Comparison of ENCODE assay signal across 27 cellular contexts in genomic region chr22:47032956-47033647, GRCh38.
DNase-seq lines count a peak whose midpoint lies in the region; ATAC-seq and TF ChIP-seq lines count a peak whose summit lies in the region.
"Had no signal": no experiment of that assay in that cellular context is flagged by ENCODE, and none has a peak within 500 bp of the region (broad histone marks: within the 10 kb centered on the region; RNA-seq: fewer than 3 reads in every experiment).

No MANE protein-coding gene starts in this region.

- peaks cover 19% of the 10 kb centered on the region for H3K79me2 ChIP-seq in Karpas-422 (ENCODE audit: low read length)
- peaks cover 3% of the 10 kb centered on the region; the same call in 1 of the 2 replicates for H3K79me2 ChIP-seq in GM23338 (replicated peaks; ENCODE audit: insufficient read depth)

- no peaks in the 10 kb centered on the region for H3K9me3 ChIP-seq in Karpas-422 (ENCODE audit: low read length)
- H3K9me3 ChIP-seq: BLaER1 treated with 17β-estradiol and CSF1 and Interleukin-3, amounts not matched to agents 10 nM and 100 nM; heart left ventricle; prostate gland had no signal

- intact Hi-C loops in left ventricle myocardium superior (cut with micrococcal nuclease) = no loop called here
- intact Hi-C loops in Right ventricle myocardium superior (cut with DNase I) = no loop called here
- intact Hi-C loops in left colon (cut with DNase I, micrococcal nuclease) = no loop called here

- H3K27me3 ChIP-seq in Karpas-422 (ENCODE audit: low read length) (no peaks in the 10 kb centered on the region), GM23338 (ENCODE audit: insufficient read depth) (no peaks in the 10 kb centered on the region)
- H3K27me3 ChIP-seq: BLaER1 treated with 17β-estradiol and CSF1 and Interleukin-3, amounts not matched to agents 10 nM and 100 nM; heart left ventricle had no signal

- no peak overlapping the region for H3K9ac ChIP-seq in Karpas-422 (ENCODE audit: low read length)
- H3K9ac ChIP-seq: BLaER1 treated with 17β-estradiol and CSF1 and Interleukin-3, amounts not matched to agents 10 nM and 100 nM had no signal

- H3K4me2 ChIP-seq in Karpas-422 (ENCODE audit: low read depth, low read length, poor library complexity, severe bottlenecking) (no peak overlapping the region), GM23338 (no peak overlapping the region)
- H3K4me2 ChIP-seq: BLaER1 treated with 17β-estradiol and CSF1 and Interleukin-3, amounts not matched to agents 10 nM and 100 nM had no signal

- H3K27ac Mint-ChIP-seq in progenitor cell of endocrine pancreas (peak overlapping the region; percentile 1), GM23338 (no peak overlapping the region)
- H3K27ac Mint-ChIP-seq: activated B cell treated with CpG ODN at 0.5 μM for 24 hours; activated CD4-positive, alpha-beta memory T cell treated with anti-CD3 and anti-CD28 coated beads for 36 hours; activated naive CD4-positive, alpha-beta T cell treated with anti-CD3 and anti-CD28 coated beads, Interleukin-2, amount 10 ng/mL, durations not matched to agents 7 days and 5 days; endodermal cell had no signal

- H3K4me3 ChIP-seq in Karpas-422 (ENCODE audit: low read length) = no peak overlapping the region
- no peak overlapping the region for H3K4me3 ChIP-seq in GM23338
- H3K4me3 ChIP-seq: BLaER1 treated with 17β-estradiol and CSF1 and Interleukin-3, amounts not matched to agents 10 nM and 100 nM; heart left ventricle; prostate gland; skin epidermis had no signal

- peaks cover 8% of the 10 kb centered on the region; the same call in 1 of the 2 replicates for H4K20me1 ChIP-seq in Karpas-422 (ENCODE audit: insufficient read depth, low read depth, low read length)
- 0 out of 2 replicates have a peak, but pooled peaks cover 4% of the 10 kb centered on the region for H4K20me1 ChIP-seq in GM23338 (replicated peaks; ENCODE audit: insufficient read depth)

- no peaks in the 10 kb centered on the region for H3K9me3 Mint-ChIP-seq in progenitor cell of endocrine pancreas (ENCODE audit: low read depth)
- H3K9me3 Mint-ChIP-seq in GM23338 = no peaks in the 10 kb centered on the region
- H3K9me3 Mint-ChIP-seq: activated B cell treated with CpG ODN at 0.5 μM for 24 hours; activated CD4-positive, alpha-beta memory T cell treated with anti-CD3 and anti-CD28 coated beads for 36 hours; activated naive CD4-positive, alpha-beta T cell treated with anti-CD3 and anti-CD28 coated beads, Interleukin-2, amount 10 ng/mL, durations not matched to agents 7 days and 5 days; endodermal cell; naive thymus-derived CD8-positive, alpha-beta T cell had no signal

- H3K9me2 ChIP-seq in Karpas-422 (replicated peaks; ENCODE audit: insufficient read depth, low read length) = no peaks in the 10 kb centered on the region
- no peaks in the 10 kb centered on the region for H3K9me2 ChIP-seq in GM23338 (ENCODE audit: insufficient read depth)

- H3K27me3 Mint-ChIP-seq in progenitor cell of endocrine pancreas (no peaks in the 10 kb centered on the region), GM23338 (ENCODE audit: insufficient read depth, low read depth, poor library complexity) (peaks cover 14% of the 10 kb centered on the region)
- H3K27me3 Mint-ChIP-seq: activated B cell treated with CpG ODN at 0.5 μM for 24 hours; activated CD4-positive, alpha-beta memory T cell treated with anti-CD3 and anti-CD28 coated beads for 36 hours; activated naive CD4-positive, alpha-beta T cell treated with anti-CD3 and anti-CD28 coated beads, Interleukin-2, amount 10 ng/mL, durations not matched to agents 7 days and 5 days; naive thymus-derived CD8-positive, alpha-beta T cell had no signal

- H3K27ac ChIP-seq in Karpas-422 (ENCODE audit: low read length) = no peak overlapping the region
- H3K27ac ChIP-seq in GM23338 (ENCODE audit: low read depth) = no peak overlapping the region
- H3K27ac ChIP-seq: BLaER1 treated with 17β-estradiol and CSF1 and Interleukin-3, amounts not matched to agents 10 nM and 100 nM; heart left ventricle had no signal

- H3F3A ChIP-seq in GM23338 (replicated peaks; ENCODE audit: low read depth) = no peaks in the 10 kb centered on the region

- H3K4me1 Mint-ChIP-seq in progenitor cell of endocrine pancreas (ENCODE audit: low read depth) (peaks cover 8% of the 10 kb centered on the region), GM23338 (peaks cover 23% of the 10 kb centered on the region)
- H3K4me1 Mint-ChIP-seq: activated B cell treated with CpG ODN at 0.5 μM for 24 hours; activated naive CD4-positive, alpha-beta T cell treated with anti-CD3 and anti-CD28 coated beads, Interleukin-2, amount 10 ng/mL, durations not matched to agents 7 days and 5 days had no signal

- H3K4me1 ChIP-seq in Karpas-422 (ENCODE audit: low read length) = no peaks in the 10 kb centered on the region
- H3K4me1 ChIP-seq in GM23338 (ENCODE audit: insufficient read depth) = no peaks in the 10 kb centered on the region
- H3K4me1 ChIP-seq: BLaER1 treated with 17β-estradiol and CSF1 and Interleukin-3, amounts not matched to agents 10 nM and 100 nM; heart left ventricle; prostate gland had no signal

- ATAC-seq in left ventricle myocardium superior (no peak), Right ventricle myocardium superior (ENCODE audit: poor library complexity) (no peak), left colon (peak; percentile 69), HG03460 (IDR thresholded peaks at IDR 0.05; ENCODE audit: unreplicated experiment) (no peak), GM21381 (IDR thresholded peaks at IDR 0.05; ENCODE audit: unreplicated experiment) (no peak), GM23338 (no peak)
- ATAC-seq: naive thymus-derived CD8-positive, alpha-beta T cell had no signal

- H2AFZ ChIP-seq in Karpas-422 (ENCODE audit: low read length) (no peak overlapping the region), GM23338 (no peak overlapping the region)

- H3K4me3 Mint-ChIP-seq in progenitor cell of endocrine pancreas (ENCODE audit: low read depth) (no peak overlapping the region), GM23338 (no peak overlapping the region)
- H3K4me3 Mint-ChIP-seq: activated B cell treated with CpG ODN at 0.5 μM for 24 hours; activated CD4-positive, alpha-beta memory T cell treated with anti-CD3 and anti-CD28 coated beads for 36 hours; activated naive CD4-positive, alpha-beta T cell treated with anti-CD3 and anti-CD28 coated beads, Interleukin-2, amount 10 ng/mL, durations not matched to agents 7 days and 5 days; endodermal cell; naive thymus-derived CD8-positive, alpha-beta T cell had no signal

- H3K36me3 ChIP-seq in Karpas-422 (ENCODE audit: insufficient read depth, low read length) = no peaks in the 10 kb centered on the region
- no peaks in the 10 kb centered on the region for H3K36me3 ChIP-seq in GM23338 (ENCODE audit: insufficient read depth)
- H3K36me3 ChIP-seq: prostate gland had no signal

- H3K36me3 Mint-ChIP-seq in progenitor cell of endocrine pancreas (ENCODE audit: insufficient read depth) = no peaks in the 10 kb centered on the region
- H3K36me3 Mint-ChIP-seq in GM23338 (ENCODE audit: low read depth) = no peaks in the 10 kb centered on the region
- H3K36me3 Mint-ChIP-seq: activated CD4-positive, alpha-beta memory T cell treated with anti-CD3 and anti-CD28 coated beads for 36 hours had no signal

- DNase-seq in left ventricle myocardium superior = peak; percentile 3
- DNase-seq in Right ventricle myocardium superior = no peak
- peak in 1 of 2 donors; percentile 73 for DNase-seq in left colon
- no peak for DNase-seq in progenitor cell of endocrine pancreas (ENCODE audit: low spot score, unreplicated experiment)
- no peak for DNase-seq in Karpas-422
- DNase-seq in GM23338 (ENCODE audit: low spot score) = no peak
- DNase-seq: activated B cell treated with CpG ODN at 0.5 μM for 24 hours; activated CD4-positive, alpha-beta memory T cell treated with anti-CD3 and anti-CD28 coated beads for 36 hours; activated naive CD4-positive, alpha-beta T cell treated with anti-CD3 and anti-CD28 coated beads, Interleukin-2, amount 10 ng/mL, durations not matched to agents 7 days and 5 days; activated T-cell treated with anti-CD3 and anti-CD28 coated beads, Interleukin-2, amount 50 U/mL, for 1 hour; anterior cingulate cortex; Calu3; cerebellar nuclear complex; EL; endodermal cell; HCEC 1CT; Kasumi-1; NCI-H1105; NCI-H2107; stimulated activated CD4-positive, alpha-beta T cell treated with anti-CD3 and anti-CD28 coated beads, Interleukin-4, amount 100 ng/mL, for 24 hours had no signal

- TF ChIP-seq CTCF in progenitor cell of endocrine pancreas (IDR thresholded peaks at IDR 0.05; ENCODE audit: unreplicated experiment) (no peak), GM23338 (conservative IDR thresholded peaks at IDR 0.05; ENCODE audit: low read depth in 2 of 2) (no peak)

TF ChIP-seq in GM23338, 12 proteins besides CTCF, POLR2A, EP300 and RAD21 (continues in another document):
- TF ChIP-seq CREB1 (CRISPR knock-in tag; IDR thresholded peaks at IDR 0.05; ENCODE audit: low read depth) (no peak), ETS1 (IDR thresholded peaks at IDR 0.05) (no peak), STAT1 (IDR thresholded peaks at IDR 0.05; ENCODE audit: unreplicated experiment) (no peak), NANOG (IDR thresholded peaks at IDR 0.05; ENCODE audit: borderline replicate concordance) (no peak)
